10 cellular contexts compared by ENCODE assay signal in the genomic region with DNA sequence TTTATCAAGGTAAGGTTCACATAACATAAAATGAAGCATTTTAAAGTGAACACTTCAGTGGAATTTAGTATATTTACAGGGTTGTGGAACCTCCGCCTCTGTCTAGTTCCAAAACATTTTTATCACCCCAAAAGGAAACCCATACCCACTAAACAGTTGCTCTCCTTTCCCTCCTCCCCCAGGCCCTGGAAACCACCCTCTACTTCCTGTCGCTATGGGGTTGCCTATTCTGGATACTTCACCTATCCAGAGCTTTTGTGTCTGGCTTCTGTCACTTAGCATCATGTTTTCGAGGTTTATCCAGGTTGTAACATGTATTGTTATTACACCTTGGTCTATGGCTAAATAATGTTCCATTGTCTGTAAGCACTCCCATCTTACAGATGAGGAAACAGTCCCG. TPM values are rescaled to one million over a fixed set of nuclear protein-coding genes. Genes with fewer than 3 reads are reported as not detected.
A peak's percentile ranks its signal among the peaks of the same experiment; 100 is the strongest.
DNase-seq lines count a peak whose midpoint lies in the region; ATAC-seq, FAIRE-seq and TF ChIP-seq lines count a peak whose summit lies in the region.
"Had no signal": no experiment of that assay in that cellular context is flagged by ENCODE, and none has a peak within 500 bp of the region (broad histone marks: within the 10 kb centered on the region; RNA-seq: fewer than 3 reads in every experiment).

No MANE protein-coding gene starts in this region.

- H3K27ac Mint-ChIP-seq in activated CD8-positive, alpha-beta memory T cell treated with anti-CD3 and anti-CD28 coated beads, Interleukin-2, amount 10 ng/mL, durations not matched to agents 7 days and 5 days, result peak overlapping the region; percentile 71

- CTCF ChIA-PET in activated CD8-positive, alpha-beta memory T cell treated with anti-CD3 and anti-CD28 coated beads, Interleukin-2, amount 10 ng/mL, durations not matched to agents 7 days and 5 days (lab: Charles Lee), result interaction anchor here (0.9 to 12.5 kb wide), 6 partner anchors 24 to 876 kb away, joined by 3 to 237 read pairs (median 3); partner anchors contain the start of gene ZFP36L1

- no peak overlapping the region for H3K4me3 Mint-ChIP-seq in activated CD8-positive, alpha-beta memory T cell treated with anti-CD3 and anti-CD28 coated beads, Interleukin-2, amount 10 ng/mL, durations not matched to agents 7 days and 5 days

- TF ChIP-seq CTCF in foreskin keratinocyte (conservative IDR thresholded peaks at IDR 0.05), result no peak

- peaks cover 31% of the 10 kb centered on the region for H3K4me1 Mint-ChIP-seq in activated CD8-positive, alpha-beta memory T cell treated with anti-CD3 and anti-CD28 coated beads, Interleukin-2, amount 10 ng/mL, durations not matched to agents 7 days and 5 days

- ATAC-seq in activated CD8-positive, alpha-beta memory T cell treated with anti-CD3 and anti-CD28 coated beads, Interleukin-2, amount 10 ng/mL, durations not matched to agents 7 days and 5 days, result no peak
- ATAC-seq in foreskin keratinocyte, result no peak
- ATAC-seq in HG03108 (IDR thresholded peaks at IDR 0.05; ENCODE audit: unreplicated experiment), result no peak

- H3K4me1 ChIP-seq in foreskin keratinocyte, result peaks cover under 1% of the 10 kb centered on the region

- no peaks in the 10 kb centered on the region for H3K27me3 Mint-ChIP-seq in activated CD8-positive, alpha-beta memory T cell treated with anti-CD3 and anti-CD28 coated beads, Interleukin-2, amount 10 ng/mL, durations not matched to agents 7 days and 5 days

- DNase-seq in activated CD8-positive, alpha-beta memory T cell treated with anti-CD3 and anti-CD28 coated beads, Interleukin-2, amount 10 ng/mL, durations not matched to agents 7 days and 5 days, result peak; percentile 68
- DNase-seq in activated CD8-positive, alpha-beta memory T cell treated with anti-CD3 and anti-CD28 coated beads for 24 hours, result no peak
- DNase-seq in activated CD4-positive, alpha-beta T cell treated with anti-CD3 and anti-CD28 coated beads, Interleukin-2, amount 50 U/mL, for 1 hour, result peak; percentile 41
- DNase-seq in foreskin keratinocyte, result no peak
- no peak for DNase-seq in urothelium cell line (ENCODE audit: low spot score)
- no peak for DNase-seq in activated gamma-delta T cell (lab: John Stamatoyannopoulos, UW)
- DNase-seq in NCI-H526 treated with DMSO at 0.1 percent for 48 hours (lab: John Stamatoyannopoulos, UW), result no peak
- DNase-seq: DMS153, PC-9 had no signal

- H3K27me3 ChIP-seq in foreskin keratinocyte, result no peaks in the 10 kb centered on the region

- no peaks in the 10 kb centered on the region for H3K36me3 Mint-ChIP-seq in activated CD8-positive, alpha-beta memory T cell treated with anti-CD3 and anti-CD28 coated beads, Interleukin-2, amount 10 ng/mL, durations not matched to agents 7 days and 5 days

- FAIRE-seq in urothelium cell line (lab: Jason Lieb, UNC), result peak; percentile 42

- H3K27ac ChIP-seq in foreskin keratinocyte, result peak overlapping the region; percentile 83

- no peaks in the 10 kb centered on the region for H3K9me3 Mint-ChIP-seq in activated CD8-positive, alpha-beta memory T cell treated with anti-CD3 and anti-CD28 coated beads, Interleukin-2, amount 10 ng/mL, durations not matched to agents 7 days and 5 days (ENCODE audit: low read depth)

RNA-seq across cellular contexts. Expression of gene ZFP36L1, which starts 27.7 kb away (rescaled TPM):
- total RNA-seq in activated CD8-positive, alpha-beta memory T cell treated with anti-CD3 and anti-CD28 coated beads, Interleukin-2, amount 10 ng/mL, durations not matched to agents 7 days and 5 days, result 10 to 100 TPM; 53.6 to 85.6 TPM
- total RNA-seq in foreskin keratinocyte, result 169 and 246 TPM in 2 replicates
- polyA plus RNA-seq in foreskin keratinocyte, result 108 and 116 TPM in 2 replicates

Comparison
In these comparisons a context has a peak if more than half of its experiments do, and no peak if none do; other contexts are left out.
1. DNase-seq: peak in activated CD8-positive, alpha-beta memory T cell treated with anti-CD3 and anti-CD28 coated beads, Interleukin-2, amount 10 ng/mL, durations not matched to agents 7 days and 5 days (single experiment) and activated CD4-positive, alpha-beta T cell treated with anti-CD3 and anti-CD28 coated beads, Interleukin-2, amount 50 U/mL, for 1 hour (single experiment); none in activated CD8-positive, alpha-beta memory T cell treated with anti-CD3 and anti-CD28 coated beads for 24 hours (single experiment), foreskin keratinocyte (0 of 2), urothelium cell line (single experiment), activated gamma-delta T cell (single experiment) and NCI-H526 treated with DMSO at 0.1 percent for 48 hours (single experiment).